Comparison of ENCODE assay signal across 7 cellular contexts in the genomic region with DNA sequence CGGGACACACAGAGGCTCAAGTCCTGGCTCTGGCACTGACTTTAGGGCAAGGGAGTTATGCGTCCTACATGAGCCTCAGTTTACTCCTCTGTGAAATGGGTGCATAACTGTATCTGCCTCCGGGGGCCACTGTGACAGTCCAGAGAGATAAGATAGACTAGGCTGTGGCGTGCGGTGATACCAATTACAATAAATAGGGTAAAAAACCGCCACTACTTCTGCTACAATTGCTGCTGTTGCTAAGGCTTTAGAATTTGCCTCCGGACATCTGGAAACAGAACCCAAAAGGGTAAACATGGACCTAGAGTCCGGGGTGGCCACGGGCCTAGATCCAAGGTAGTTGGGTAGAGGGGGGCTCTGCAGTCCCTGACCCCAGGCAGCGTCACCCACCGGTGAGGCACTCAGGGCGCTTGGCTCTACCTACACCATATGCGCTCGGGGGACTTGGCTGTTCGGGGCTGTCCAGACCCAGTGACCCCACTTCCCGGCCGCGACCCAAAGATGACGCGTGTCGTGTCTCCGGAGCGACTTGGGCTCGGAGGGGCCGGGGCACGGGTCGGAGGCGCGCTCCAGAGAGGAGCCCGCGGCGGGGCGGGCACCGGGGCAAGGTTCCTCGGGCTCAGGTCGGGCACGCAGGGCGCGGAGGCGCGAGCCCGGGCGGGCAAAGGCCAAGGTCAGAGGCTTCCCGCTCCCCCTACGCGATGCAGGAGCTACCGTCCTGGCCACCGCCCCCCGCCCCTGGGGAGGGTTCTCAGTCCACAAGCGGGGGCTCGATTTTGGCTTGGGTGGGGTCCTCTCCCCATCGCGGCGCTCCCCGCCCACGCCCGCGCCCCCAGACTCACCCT. TPM values are rescaled to one million over a fixed set of nuclear protein-coding genes. Genes with fewer than 3 reads are reported as not detected.
A peak's percentile ranks its signal among the peaks of the same experiment; 100 is the strongest.
DNase-seq lines count a peak whose midpoint lies in the region; FAIRE-seq and TF ChIP-seq lines count a peak whose summit lies in the region.

No MANE protein-coding gene starts in this region.

- H3K18ac ChIP-seq in mesenchymal stem cell (ENCODE audit: low read depth in 1 of 2, low read length in 2 of 2): no peak overlapping the region

- no peak overlapping the region for H4K91ac ChIP-seq in mesenchymal stem cell (ENCODE audit: low read length)

- TF ChIP-seq POLR2A in GM12891 (IDR thresholded peaks at IDR 0.05; ENCODE audit: low read depth, low read length): no peak
- no peak for TF ChIP-seq POLR2A in transverse colon (IDR thresholded peaks at IDR 0.05)

- peak overlapping the region; percentile 97 for H3K4me2 ChIP-seq in mesenchymal stem cell (ENCODE audit: low read length, poor library complexity, severe bottlenecking)

- 16% methylated on average over 44 of the region's 58 CpGs for WGBS in mesenchymal stem cell
- 11% methylated on average over 30 of the region's 58 CpGs; no CpG with 5 or more reads in 1 of the 2 donors for WGBS in transverse colon (ENCODE audit: low coverage in 1 of 2), 2 donors

- H2BK12ac ChIP-seq in mesenchymal stem cell (ENCODE audit: low read length in 2 of 2): no peak overlapping the region

- peak overlapping the region in 1 of 2 experiments; percentile 51 for H3K23ac ChIP-seq in mesenchymal stem cell (ENCODE audit: low read length in 2 of 2)

- H2AK5ac ChIP-seq in mesenchymal stem cell (ENCODE audit: low read length, severe bottlenecking): no peak overlapping the region

- no peak overlapping the region for H3K4ac ChIP-seq in mesenchymal stem cell (ENCODE audit: low read depth in 1 of 2, low read length in 2 of 2)

- H3K9ac ChIP-seq in colonic mucosa (ENCODE audit: low read depth in 2 of 2, low read length in 2 of 2): peak overlapping the region; percentile 73 to 94
- H3K9ac ChIP-seq in mesenchymal stem cell (ENCODE audit: low read length): peak overlapping the region; percentile 82

- H3K4me3 ChIP-seq in colonic mucosa (peak overlapping the region; percentile 96), mesenchymal stem cell (ENCODE audit: insufficient read depth in 1 of 2, low read depth in 1 of 2, low read length in 2 of 2) (peak overlapping the region; percentile 79 to 86), transverse colon (peak overlapping the region; percentile 74 to 100 (median 100))

- H4K8ac ChIP-seq in mesenchymal stem cell (ENCODE audit: low read length): no peak overlapping the region

- no peaks in the 10 kb centered on the region for H3K36me3 ChIP-seq in KOPT-K1 (ENCODE audit: insufficient read depth, low read length)
- H3K36me3 ChIP-seq in colonic mucosa: no peaks in the 10 kb centered on the region
- no peaks in the 10 kb centered on the region for H3K36me3 ChIP-seq in mesenchymal stem cell (ENCODE audit: control insufficient read depth in 1 of 2, insufficient read depth in 2 of 2, low read depth in 1 of 2, low read length in 2 of 2)
- no peaks in the 10 kb centered on the region for H3K36me3 ChIP-seq in transverse colon

- H3K4me1 ChIP-seq in colonic mucosa: peaks cover 7% of the 10 kb centered on the region
- H3K4me1 ChIP-seq in mesenchymal stem cell (ENCODE audit: control insufficient read depth, insufficient read depth, low read depth, low read length): peaks cover 14% of the 10 kb centered on the region
- peaks cover 7 to 36% (median 25%) of the 10 kb centered on the region in 4 donors for H3K4me1 ChIP-seq in transverse colon

- intact Hi-C loops in colonic mucosa (cut with DNase I) (loop anchor here (5.0 kb wide), 1 partner anchor 96 kb away; no protein-coding TSS in a partner anchor), transverse colon (cut with DNase I; ENCODE audit: low total_unique reads) (no loop called here)

- H3K79me1 ChIP-seq in mesenchymal stem cell (replicated peaks; ENCODE audit: low read length, poor library complexity, severe bottlenecking): peaks cover 10% of the 10 kb centered on the region

- no peak for TF ChIP-seq EP300 in transverse colon (IDR thresholded peaks at IDR 0.05; ENCODE audit: low read depth)

- H2BK120ac ChIP-seq in mesenchymal stem cell (ENCODE audit: low read depth, low read length): no peak overlapping the region

- no peak overlapping the region for H2AFZ ChIP-seq in mesenchymal stem cell (ENCODE audit: low read depth, low read length)

- no peak overlapping the region for H2BK5ac ChIP-seq in mesenchymal stem cell (ENCODE audit: low read depth, low read length, poor library complexity, severe bottlenecking)

- peak; percentile 80 for FAIRE-seq in GM12891 (lab: Jason Lieb, UNC)

- no peak overlapping the region for H3K14ac ChIP-seq in mesenchymal stem cell (ENCODE audit: low read length in 2 of 2)

- H3K27ac ChIP-seq in KOPT-K1 (ENCODE audit: low read depth, low read length, poor library complexity, severe bottlenecking) (peak overlapping the region; percentile 46), colonic mucosa (peak overlapping the region; percentile 83), mesenchymal stem cell (ENCODE audit: low read length, poor library complexity, severe bottlenecking) (no peak overlapping the region), transverse colon (peak overlapping the region; percentile 86 to 98 (median 94))

- H3K27me3 ChIP-seq in colonic mucosa: no peaks in the 10 kb centered on the region
- H3K27me3 ChIP-seq in mesenchymal stem cell (ENCODE audit: control insufficient read depth in 1 of 2, insufficient read depth in 1 of 2, low read length in 2 of 2): peaks cover 6 to 7% of the 10 kb centered on the region in 2 experiments
- H3K27me3 ChIP-seq in transverse colon: no peaks in the 10 kb centered on the region

- no peak for DNase-seq in GM12891 (ENCODE audit: insufficient read length, low spot score)
- DNase-seq in colonic mucosa: peak; percentile 74
- no peak for DNase-seq in mesenchymal stem cell
- DNase-seq in transverse colon: peak; percentile 68
- DNase-seq in DMS79 (lab: John Stamatoyannopoulos, UW): no peak
- DNase-seq in NCI-H774 (lab: John Stamatoyannopoulos, UW): no peak

- TF ChIP-seq CTCF in colonic mucosa (IDR thresholded peaks at IDR 0.05) (no peak), transverse colon (IDR thresholded peaks at IDR 0.05) (no peak)

- no peak overlapping the region for H2BK15ac ChIP-seq in mesenchymal stem cell (ENCODE audit: low read depth, poor library complexity, severe bottlenecking)

- in situ Hi-C loops in transverse colon (cut with MboI; ENCODE audit: low pct_ligation_motif_present in 1 of 4, low pct_unique_long_range_greater_than_20kb in 1 of 4, low sequenced_read_pairs in 3 of 4): loop anchor here (5.0 to 25.0 kb wide), 4 partner anchors 88 to 106 kb away; no protein-coding TSS in a partner anchor

- H3K9me3 ChIP-seq in KOPT-K1 (ENCODE audit: insufficient read depth, low read length, poor library complexity, severe bottlenecking) (no peaks in the 10 kb centered on the region), colonic mucosa (no peaks in the 10 kb centered on the region), mesenchymal stem cell (ENCODE audit: control insufficient read depth, low read length) (no peaks in the 10 kb centered on the region), transverse colon (no peaks in the 10 kb centered on the region)

TF ChIP-seq in GM12891, 5 proteins besides CTCF, POLR2A, EP300 and RAD21:
- TF ChIP-seq PAX5 (IDR thresholded peaks at IDR 0.05; ENCODE audit: insufficient read depth, low read length, severe bottlenecking) (no peak), TAF1 (IDR thresholded peaks at IDR 0.05; ENCODE audit: low read depth, low read length) (no peak), SPI1 (IDR thresholded peaks at IDR 0.05; ENCODE audit: low read depth, low read length) (no peak), POU2F2 (IDR thresholded peaks at IDR 0.05; ENCODE audit: low read depth, low read length) (no peak), POLR2AphosphoS5 (IDR thresholded peaks at IDR 0.05; ENCODE audit: low read depth, low read length) (no peak)

RNA-seq across cellular contexts. Expression of a gene that starts 1.0 kb away (rescaled TPM):
- polyA plus RNA-seq in GM12891 (2012; ENCODE audit: low read depth, missing spikeins): 11.9 TPM
- total RNA-seq in colonic mucosa (10 to 100 TPM; 58.7 to 62.2 TPM), transverse colon (100 to 1,000 TPM; 134 to 252 (median 164) TPM)
- 2.3 TPM for polyA plus RNA-seq in mesenchymal stem cell (2013, experiment 1 of 2)
- 2.3 TPM for polyA plus RNA-seq in mesenchymal stem cell (2013, experiment 2 of 2)

RNA-seq across cellular contexts. Expression of a gene that starts 55.6 kb away (rescaled TPM):
- 14.0 TPM for polyA plus RNA-seq in GM12891 (2012; ENCODE audit: low read depth, missing spikeins)
- total RNA-seq in colonic mucosa (100 to 1,000 TPM in 1 of 2 donors, 10 to 100 TPM in 1; 89.9 to 144 TPM), transverse colon (100 to 1,000 TPM in 1 of 4 donors, 10 to 100 TPM in 3; 32.0 to 162 (median 92.8) TPM)
- polyA plus RNA-seq in mesenchymal stem cell (2013, experiment 1 of 2): 29.3 TPM
- 28.8 TPM for polyA plus RNA-seq in mesenchymal stem cell (2013, experiment 2 of 2)

Comparison
In these comparisons a context has a peak if more than half of its experiments do, and no peak if none do; other contexts are left out.
1. DNase-seq: peak in colonic mucosa (single experiment) and transverse colon (single experiment); none in GM12891 (single experiment), mesenchymal stem cell (single experiment), DMS79 (single experiment) and NCI-H774 (single experiment).
2. Peak in every context shown above with its lines, with median percentiles within 50 percentile points of each other: H3K4me3 ChIP-seq.